Comparison of ENCODE assay signal across 21 cellular contexts in the genomic region with DNA sequence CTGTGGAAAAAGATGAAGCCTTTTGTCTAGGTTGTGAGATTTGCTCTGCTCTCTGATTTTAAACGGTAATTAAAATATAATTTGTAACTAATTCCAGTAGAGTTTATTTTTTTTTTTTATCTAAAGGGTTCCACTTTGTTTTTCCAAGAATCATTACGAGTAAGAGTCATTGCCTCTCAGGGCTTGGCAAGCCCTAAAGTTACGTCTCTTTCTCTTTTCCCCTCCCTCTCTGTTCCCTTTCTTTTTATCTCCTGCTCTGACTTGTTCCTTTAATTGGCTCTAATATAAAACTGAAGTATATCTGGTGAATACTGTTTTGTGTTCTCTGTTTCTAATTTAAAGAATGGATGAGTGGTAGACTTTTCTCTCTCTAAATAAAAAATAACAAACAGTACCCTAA.
A peak's percentile ranks its signal among the peaks of the same experiment; 100 is the strongest.
DNase-seq lines count a peak whose midpoint lies in the region; ATAC-seq and TF ChIP-seq lines count a peak whose summit lies in the region.
"Had no signal": no experiment of that assay in that cellular context is flagged by ENCODE, and none has a peak within 500 bp of the region (broad histone marks: within the 10 kb centered on the region; RNA-seq: fewer than 3 reads in every experiment).

No MANE protein-coding gene starts in this region.

- TF ChIP-seq CTCF in astrocyte of the cerebellum (IDR thresholded peaks at IDR 0.05; ENCODE audit: low read depth, low read length, missing control alignments) (no peak), foreskin fibroblast (IDR thresholded peaks at IDR 0.05; ENCODE audit: low read depth, low read length) (no peak), SK-N-SH (IDR thresholded peaks at IDR 0.05) (no peak)

- in situ Hi-C loops in astrocyte of the cerebellum (cut with HindIII; ENCODE audit: low sequenced_read_pairs), result no loop called here

- TF ChIP-seq RAD21 in SK-N-SH (IDR thresholded peaks at IDR 0.05; ENCODE audit: low read length), result no peak

- H4K20me1 ChIP-seq in SK-N-SH (ENCODE audit: insufficient read depth), result no peaks in the 10 kb centered on the region
- H4K20me1 ChIP-seq: BLaER1 had no signal

- CTCF ChIA-PET in SK-N-SH (lab: Yijun Ruan, JAX), result no interaction called here

- H3K4me2 ChIP-seq in SK-N-SH, result no peak overlapping the region
- H3K4me2 ChIP-seq: BLaER1, PC-9 had no signal

- H2AFZ ChIP-seq in SK-N-SH (ENCODE audit: low read depth), result no peak overlapping the region
- H2AFZ ChIP-seq: PC-9 had no signal

- no peaks in the 10 kb centered on the region for H3K9me2 ChIP-seq in SK-N-SH

- H3K36me3 ChIP-seq in SK-N-SH (replicated peaks in 1 of 2; ENCODE audit: control insufficient read depth in 1 of 2, insufficient read depth in 2 of 2, low read length in 1 of 2), result no peaks in the 10 kb centered on the region
- H3K36me3 ChIP-seq: BLaER1, sigmoid colon had no signal

- DNase-seq in EH (ENCODE audit: low read depth), result peak; percentile 91
- peak; percentile 53 for DNase-seq in astrocyte of the cerebellum (ENCODE audit: low read depth)
- peak; percentile 12 to 45 for DNase-seq in foreskin fibroblast
- DNase-seq in sciatic nerve (ENCODE audit: low spot score), result no peak
- no peak for DNase-seq in stimulated activated CD4-positive, alpha-beta T cell treated with anti-CD3 and anti-CD28 coated beads, Interleukin-12 subunit alpha, Interleukin-12 subunit beta, amount 100 ng/mL, for 4 hours
- no peak for DNase-seq in SK-N-SH
- no peak for DNase-seq in NCI-H187 treated with DMSO at 0.1 percent for 48 hours (lab: John Stamatoyannopoulos, UW)
- DNase-seq: activated CD4-positive, alpha-beta T cell treated with anti-CD3 and anti-CD28 coated beads, Interleukin-2, amount 50 U/mL, for 1 hour; activated naive CD4-positive, alpha-beta T cell treated with anti-CD3 and anti-CD28 coated beads for 36 hours; body of pancreas; dermis blood vessel endothelial cell; erythroblast; GOT3; hippocampal formation; mucosa of descending colon; NCI-H748 treated with DMSO at 0.1 percent for 48 hours; PC-9; sigmoid colon; stimulated activated CD4-positive, alpha-beta T cell treated with anti-CD3 and anti-CD28 coated beads, Interleukin-2, amount 100 ng/mL, for 48 hours; substantia nigra had no signal

- 72% methylated on average over 3 of the region's 3 CpGs for WGBS in SK-N-SH (ENCODE audit: low lambda C conversion rate)

- intact Hi-C loops in sciatic nerve (cut with DNase I), result no loop called here

- POLR2A ChIA-PET in SK-N-SH (lab: Yijun Ruan, JAX), result no interaction called here

- H3K9ac ChIP-seq in SK-N-SH, result no peak overlapping the region
- H3K9ac ChIP-seq: BLaER1 had no signal

- peak; percentile 64 for ATAC-seq in sciatic nerve
- ATAC-seq: body of pancreas, mucosa of descending colon had no signal

- no peaks in the 10 kb centered on the region for H3F3A ChIP-seq in SK-N-SH (replicated peaks; ENCODE audit: insufficient read depth)

- H3K4me3 ChIP-seq in astrocyte of the cerebellum (ENCODE audit: low read depth, low read length) (no peak overlapping the region), foreskin fibroblast (ENCODE audit: low read depth in 1 of 2, low read length in 2 of 2) (no peak overlapping the region), SK-N-SH (ENCODE audit: low read depth in 2 of 2, low read length in 1 of 2) (no peak overlapping the region)
- H3K4me3 ChIP-seq: BLaER1, body of pancreas, mucosa of descending colon, PC-9, sigmoid colon had no signal

- no peaks in the 10 kb centered on the region for H3K9me3 ChIP-seq in SK-N-SH
- H3K9me3 ChIP-seq: BLaER1, body of pancreas, mucosa of descending colon, sigmoid colon had no signal

- no peaks in the 10 kb centered on the region for H3K79me2 ChIP-seq in SK-N-SH (ENCODE audit: insufficient read depth)

- no peaks in the 10 kb centered on the region; a peak in 1 of 4 replicates for H3K4me1 ChIP-seq in SK-N-SH (ENCODE audit: control insufficient read depth in 1 of 2, insufficient read depth in 2 of 2, low read depth in 1 of 2, low read length in 1 of 2)
- H3K4me1 ChIP-seq: BLaER1, body of pancreas, sigmoid colon had no signal

- H3K27ac ChIP-seq in SK-N-SH (ENCODE audit: low read depth in 2 of 2, low read length in 1 of 2), result peak overlapping the region in 1 of 2 experiments; percentile 13; a peak in 1 of 4 replicates
- H3K27ac ChIP-seq: BLaER1, body of pancreas, PC-9, sigmoid colon had no signal

- H3K27me3 ChIP-seq in SK-N-SH (ENCODE audit: insufficient read depth), result no peaks in the 10 kb centered on the region
- H3K27me3 ChIP-seq: BLaER1, body of pancreas, sigmoid colon had no signal

- no peak for TF ChIP-seq EP300 in SK-N-SH (IDR thresholded peaks at IDR 0.05; ENCODE audit: borderline replicate concordance in 1 of 2, low read depth in 1 of 2, low read length in 1 of 2)

TF ChIP-seq in SK-N-SH, 30 proteins besides CTCF, POLR2A, EP300 and RAD21:
- TF ChIP-seq SIN3A (IDR thresholded peaks at IDR 0.05; ENCODE audit: borderline replicate concordance, low read depth, low read length), result no peak
- TF ChIP-seq TEAD4 (IDR thresholded peaks at IDR 0.05; ENCODE audit: borderline replicate concordance, insufficient read depth), result no peak
- TF ChIP-seq MXI1 (IDR thresholded peaks at IDR 0.05; ENCODE audit: low read depth, low read length), result no peak
- no peak for TF ChIP-seq RCOR1 (IDR thresholded peaks at IDR 0.05; ENCODE audit: low read length)

Comparison
In these comparisons a context has a peak if more than half of its experiments do, and no peak if none do; other contexts are left out.
1. DNase-seq: peak in EH (single experiment), astrocyte of the cerebellum (single experiment) and foreskin fibroblast (2 of 2); none in sciatic nerve (single experiment), stimulated activated CD4-positive, alpha-beta T cell treated with anti-CD3 and anti-CD28 coated beads, Interleukin-12 subunit alpha, Interleukin-12 subunit beta, amount 100 ng/mL, for 4 hours (single experiment), SK-N-SH (single experiment) and NCI-H187 treated with DMSO at 0.1 percent for 48 hours (single experiment).